26 cellular contexts compared by ENCODE assay signal in the genomic region with DNA sequence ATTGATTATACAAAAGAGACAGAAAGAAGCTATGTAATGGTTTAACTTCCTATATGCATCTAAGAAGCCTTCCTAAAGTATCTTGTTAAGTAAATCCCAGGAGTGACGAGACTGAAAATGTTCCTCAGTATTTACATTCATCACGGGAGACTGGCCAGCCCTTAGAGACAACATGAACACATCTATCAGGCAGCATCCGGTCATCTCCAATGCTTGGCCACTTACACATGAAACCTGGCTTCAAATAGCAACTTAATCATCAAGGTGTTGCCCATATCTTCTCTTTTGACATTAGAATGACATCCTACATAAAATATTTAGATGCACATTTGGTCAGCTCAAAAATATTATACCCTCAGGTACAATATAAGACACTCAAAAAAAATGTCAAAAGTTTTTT.
"Had no signal": no experiment of that assay in that cellular context is flagged by ENCODE, and none has a peak within 500 bp of the region (broad histone marks: within the 10 kb centered on the region; RNA-seq: fewer than 3 reads in every experiment).

No MANE protein-coding gene starts in this region.

- H3K27ac ChIP-seq: Peyer's patch, RWPE1, SJSA1 had no signal

- H3K9me3 ChIP-seq: Peyer's patch, SJSA1 had no signal

- H3K36me3 ChIP-seq: Peyer's patch had no signal

- H3K27me3 Mint-ChIP-seq: activated CD4-positive, alpha-beta memory T cell treated with anti-CD3 and anti-CD28 coated beads for 36 hours had no signal

- DNase-seq: activated CD4-positive, alpha-beta memory T cell treated with anti-CD3 and anti-CD28 coated beads for 36 hours; activated CD4-positive, alpha-beta T cell treated with anti-CD3 and anti-CD28 coated beads, Interleukin-2, amount 10 ng/mL, durations not matched to agents 7 days and 5 days; activated CD4-positive, CD25-positive, alpha-beta regulatory T cell; activated CD8-positive, alpha-beta memory T cell treated with anti-CD3 and anti-CD28 coated beads for 24 hours; activated gamma-delta T cell treated with Interleukin-2 at 50 U/mL for 16 hours; activated naive CD4-positive, alpha-beta T cell treated with anti-CD3 and anti-CD28 coated beads, Interleukin-2, amount 10 ng/mL, durations not matched to agents 7 days and 5 days; activated naive CD8-positive, alpha-beta T cell treated with anti-CD3 and anti-CD28 coated beads for 36 hours; activated T-cell treated with anti-CD3 and anti-CD28 coated beads, Interleukin-2, amount 50 U/mL, for 48 hours; cerebellar nuclear complex; Kasumi-1; KBM-7; NCI-H1105; NCI-H1436; NCI-H187; NCI-H2081; NCI-H510A treated with DMSO at 0.1 percent for 48 hours; NCI-H774; NK-92 treated with Interleukin-12 subunit alpha and Interleukin-12 subunit beta, amount 100 ng/mL, for 24 hours; OCI-M1; Peyer's patch; SHP77; T-helper 9 cell had no signal

- H3K9me3 Mint-ChIP-seq: activated CD4-positive, alpha-beta memory T cell treated with anti-CD3 and anti-CD28 coated beads for 36 hours; activated CD4-positive, alpha-beta T cell treated with anti-CD3 and anti-CD28 coated beads, Interleukin-2, amount 10 ng/mL, durations not matched to agents 7 days and 5 days; activated naive CD4-positive, alpha-beta T cell treated with anti-CD3 and anti-CD28 coated beads, Interleukin-2, amount 10 ng/mL, durations not matched to agents 7 days and 5 days; activated naive CD8-positive, alpha-beta T cell treated with anti-CD3 and anti-CD28 coated beads for 36 hours; activated T-helper 2 cell treated with anti-CD3 and anti-CD28 coated beads, Interferon-gamma antibody, Interleukin-2, Interleukin-4, amounts not matched to agents 10 μg/mL and 5 μg/mL and 100 μg/mL, durations not matched to agents 14 hours and 24 hours and 36 hours; T-helper 1 cell treated with Interleukin-12 subunit alpha and Interleukin-12 subunit beta and Interleukin-4 antibody, amounts not matched to agents 30 μg/mL and 1 μg/mL, for 36 hours had no signal

- H3K27ac Mint-ChIP-seq: activated CD4-positive, alpha-beta memory T cell treated with anti-CD3 and anti-CD28 coated beads for 36 hours; activated CD4-positive, alpha-beta T cell treated with anti-CD3 and anti-CD28 coated beads, Interleukin-2, amount 10 ng/mL, durations not matched to agents 7 days and 5 days; activated naive CD4-positive, alpha-beta T cell treated with anti-CD3 and anti-CD28 coated beads, Interleukin-2, amount 10 ng/mL, durations not matched to agents 7 days and 5 days; activated naive CD8-positive, alpha-beta T cell treated with anti-CD3 and anti-CD28 coated beads for 36 hours; activated T-helper 2 cell treated with anti-CD3 and anti-CD28 coated beads, Interferon-gamma antibody, Interleukin-2, Interleukin-4, amounts not matched to agents 10 μg/mL and 5 μg/mL and 100 μg/mL, durations not matched to agents 14 hours and 24 hours and 36 hours; T-helper 1 cell treated with Interleukin-12 subunit alpha and Interleukin-12 subunit beta and Interleukin-4 antibody, amounts not matched to agents 30 μg/mL and 1 μg/mL, for 36 hours had no signal

- H3K4me3 ChIP-seq: Peyer's patch, SJSA1 had no signal

- H3K4me3 Mint-ChIP-seq: activated CD4-positive, alpha-beta memory T cell treated with anti-CD3 and anti-CD28 coated beads for 36 hours; activated CD4-positive, alpha-beta T cell treated with anti-CD3 and anti-CD28 coated beads, Interleukin-2, amount 10 ng/mL, durations not matched to agents 7 days and 5 days; activated naive CD4-positive, alpha-beta T cell treated with anti-CD3 and anti-CD28 coated beads, Interleukin-2, amount 10 ng/mL, durations not matched to agents 7 days and 5 days; activated naive CD8-positive, alpha-beta T cell treated with anti-CD3 and anti-CD28 coated beads for 36 hours; T-helper 1 cell treated with Interleukin-12 subunit alpha and Interleukin-12 subunit beta and Interleukin-4 antibody, amounts not matched to agents 30 μg/mL and 1 μg/mL, for 36 hours had no signal

- H3K27me3 ChIP-seq: Peyer's patch, SJSA1 had no signal

- H3K4me1 ChIP-seq: SJSA1 had no signal
